In the genomic region with DNA sequence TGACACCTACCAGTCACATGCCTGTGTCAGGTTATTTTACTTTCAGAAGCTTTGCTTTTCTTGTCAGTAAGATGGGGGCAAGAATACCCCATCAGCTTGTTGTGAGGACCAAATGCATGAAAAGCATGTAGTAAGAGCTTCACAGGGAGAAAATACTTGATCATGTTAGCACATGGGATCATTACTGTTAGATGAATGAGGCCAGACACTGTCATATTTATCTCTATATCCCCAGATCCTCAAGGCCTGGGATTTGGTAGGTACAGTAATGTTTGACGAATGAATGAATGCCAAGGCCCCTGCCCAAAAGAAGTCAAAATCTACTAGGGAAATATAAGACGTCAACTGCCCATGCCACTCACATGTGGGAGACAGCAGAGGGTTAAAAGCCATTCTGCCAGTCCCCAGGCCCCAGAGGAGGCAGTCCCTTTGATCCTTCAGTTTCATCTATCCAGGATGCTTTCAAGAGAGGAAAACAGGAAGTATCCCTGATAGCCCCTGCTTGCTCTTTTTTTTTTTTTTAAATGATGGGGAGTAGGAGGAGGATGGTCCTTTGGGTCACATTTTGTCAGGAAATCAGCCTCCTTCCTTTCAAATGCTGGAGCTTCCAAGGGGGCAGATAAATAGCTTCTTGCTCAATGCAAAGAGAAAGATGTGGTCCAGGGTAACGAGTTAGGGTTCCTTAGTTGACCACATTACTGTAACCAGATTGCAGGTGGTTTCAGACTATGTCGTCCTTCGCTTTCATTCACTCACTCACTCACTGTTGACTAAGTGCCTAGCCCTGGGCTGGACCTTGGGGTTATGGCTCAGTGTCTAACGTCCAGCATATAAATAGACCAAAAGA, we compare ENCODE assay signal across 1 cellular context.
TF ChIP-seq lines count a peak whose summit lies in the region.

No MANE protein-coding gene starts in this region.

TF ChIP-seq in GM23338, 12 proteins besides CTCF, POLR2A, EP300 and RAD21:
- TF ChIP-seq, protein P1, sequence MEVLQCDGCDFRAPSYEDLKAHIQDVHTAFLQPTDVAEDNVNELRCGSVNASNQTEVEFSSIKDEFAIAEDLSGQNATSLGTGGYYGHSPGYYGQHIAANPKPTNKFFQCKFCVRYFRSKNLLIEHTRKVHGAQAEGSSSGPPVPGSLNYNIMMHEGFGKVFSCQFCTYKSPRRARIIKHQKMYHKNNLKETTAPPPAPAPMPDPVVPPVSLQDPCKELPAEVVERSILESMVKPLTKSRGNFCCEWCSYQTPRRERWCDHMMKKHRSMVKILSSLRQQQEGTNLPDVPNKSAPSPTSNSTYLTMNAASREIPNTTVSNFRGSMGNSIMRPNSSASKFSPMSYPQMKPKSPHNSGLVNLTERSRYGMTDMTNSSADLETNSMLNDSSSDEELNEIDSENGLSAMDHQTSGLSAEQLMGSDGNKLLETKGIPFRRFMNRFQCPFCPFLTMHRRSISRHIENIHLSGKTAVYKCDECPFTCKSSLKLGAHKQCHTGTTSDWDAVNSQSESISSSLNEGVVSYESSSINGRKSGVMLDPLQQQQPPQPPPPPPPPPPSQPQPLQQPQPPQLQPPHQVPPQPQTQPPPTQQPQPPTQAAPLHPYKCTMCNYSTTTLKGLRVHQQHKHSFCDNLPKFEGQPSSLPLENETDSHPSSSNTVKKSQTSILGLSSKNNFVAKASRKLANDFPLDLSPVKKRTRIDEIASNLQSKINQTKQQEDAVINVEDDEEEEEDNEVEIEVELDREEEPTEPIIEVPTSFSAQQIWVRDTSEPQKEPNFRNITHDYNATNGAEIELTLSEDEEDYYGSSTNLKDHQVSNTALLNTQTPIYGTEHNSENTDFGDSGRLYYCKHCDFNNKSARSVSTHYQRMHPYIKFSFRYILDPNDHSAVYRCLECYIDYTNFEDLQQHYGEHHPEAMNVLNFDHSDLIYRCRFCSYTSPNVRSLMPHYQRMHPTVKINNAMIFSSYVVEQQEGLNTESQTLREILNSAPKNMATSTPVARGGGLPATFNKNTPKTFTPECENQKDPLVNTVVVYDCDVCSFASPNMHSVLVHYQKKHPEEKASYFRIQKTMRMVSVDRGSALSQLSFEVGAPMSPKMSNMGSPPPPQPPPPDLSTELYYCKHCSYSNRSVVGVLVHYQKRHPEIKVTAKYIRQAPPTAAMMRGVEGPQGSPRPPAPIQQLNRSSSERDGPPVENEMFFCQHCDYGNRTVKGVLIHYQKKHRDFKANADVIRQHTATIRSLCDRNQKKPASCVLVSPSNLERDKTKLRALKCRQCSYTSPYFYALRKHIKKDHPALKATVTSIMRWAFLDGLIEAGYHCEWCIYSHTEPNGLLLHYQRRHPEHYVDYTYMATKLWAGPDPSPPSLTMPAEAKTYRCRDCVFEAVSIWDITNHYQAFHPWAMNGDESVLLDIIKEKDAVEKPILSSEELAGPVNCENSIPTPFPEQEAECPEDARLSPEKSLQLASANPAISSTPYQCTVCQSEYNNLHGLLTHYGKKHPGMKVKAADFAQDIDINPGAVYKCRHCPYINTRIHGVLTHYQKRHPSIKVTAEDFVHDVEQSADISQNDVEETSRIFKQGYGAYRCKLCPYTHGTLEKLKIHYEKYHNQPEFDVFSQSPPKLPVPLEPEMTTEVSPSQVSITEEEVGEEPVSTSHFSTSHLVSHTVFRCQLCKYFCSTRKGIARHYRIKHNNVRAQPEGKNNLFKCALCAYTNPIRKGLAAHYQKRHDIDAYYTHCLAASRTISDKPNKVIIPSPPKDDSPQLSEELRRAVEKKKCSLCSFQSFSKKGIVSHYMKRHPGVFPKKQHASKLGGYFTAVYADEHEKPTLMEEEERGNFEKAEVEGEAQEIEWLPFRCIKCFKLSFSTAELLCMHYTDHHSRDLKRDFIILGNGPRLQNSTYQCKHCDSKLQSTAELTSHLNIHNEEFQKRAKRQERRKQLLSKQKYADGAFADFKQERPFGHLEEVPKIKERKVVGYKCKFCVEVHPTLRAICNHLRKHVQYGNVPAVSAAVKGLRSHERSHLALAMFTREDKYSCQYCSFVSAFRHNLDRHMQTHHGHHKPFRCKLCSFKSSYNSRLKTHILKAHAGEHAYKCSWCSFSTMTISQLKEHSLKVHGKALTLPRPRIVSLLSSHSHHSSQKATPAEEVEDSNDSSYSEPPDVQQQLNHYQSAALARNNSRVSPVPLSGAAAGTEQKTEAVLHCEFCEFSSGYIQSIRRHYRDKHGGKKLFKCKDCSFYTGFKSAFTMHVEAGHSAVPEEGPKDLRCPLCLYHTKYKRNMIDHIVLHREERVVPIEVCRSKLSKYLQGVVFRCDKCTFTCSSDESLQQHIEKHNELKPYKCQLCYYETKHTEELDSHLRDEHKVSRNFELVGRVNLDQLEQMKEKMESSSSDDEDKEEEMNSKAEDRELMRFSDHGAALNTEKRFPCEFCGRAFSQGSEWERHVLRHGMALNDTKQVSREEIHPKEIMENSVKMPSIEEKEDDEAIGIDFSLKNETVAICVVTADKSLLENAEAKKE (CRISPR knock-in tag; IDR thresholded peaks at IDR 0.05), result no peak
- TF ChIP-seq POLR2AphosphoS5 (IDR thresholded peaks at IDR 0.05; ENCODE audit: low read depth) (peak; percentile 53), ETS1 (IDR thresholded peaks at IDR 0.05) (peak; percentile 29; the same call in 1 of the 2 replicates), ZNF331 (CRISPR knock-in tag; IDR thresholded peaks at IDR 0.05; ENCODE audit: low read depth) (no peak)
